33 cellular contexts compared by ENCODE assay signal in genomic region chr20:5447188-5447587, GRCh38.
"Had no signal": no experiment of that assay in that cellular context is flagged by ENCODE, and none has a peak within 500 bp of the region (broad histone marks: within the 10 kb centered on the region; RNA-seq: fewer than 3 reads in every experiment).

No MANE protein-coding gene starts in this region.

- H3K4me1 ChIP-seq: adrenal gland, ascending aorta, body of pancreas, breast epithelium had no signal

- H3K27ac ChIP-seq: adrenal gland, ascending aorta, body of pancreas, brain microvascular endothelial cell, breast epithelium, cardiac muscle cell had no signal

- DNase-seq: activated effector memory CD4-positive, alpha-beta T cell treated with anti-CD3 and anti-CD28 coated beads, Interleukin-2, amount 50 U/mL, for 16 hours; activated effector memory CD4-positive, alpha-beta T cell treated with Interleukin-2 at 50 U/mL for 16 hours; activated gamma-delta T cell; activated gamma-delta T cell treated with Interleukin-2 at 50 U/mL for 16 hours; activated naive CD4-positive, alpha-beta T cell; activated naive CD4-positive, alpha-beta T cell treated with anti-CD3 and anti-CD28 coated beads for 36 hours; activated naive CD4-positive, alpha-beta T cell treated with anti-CD3 and anti-CD28 coated beads, Interleukin-2, amount 10 ng/mL, durations not matched to agents 7 days and 5 days; activated naive CD4-positive, alpha-beta T cell treated with anti-CD3 and anti-CD28 coated beads, Interleukin-2, amount 50 U/mL, for 16 hours; activated naive CD4-positive, alpha-beta T cell treated with Interleukin-2 at 50 U/mL for 16 hours; activated naive CD8-positive, alpha-beta T cell treated with anti-CD3 and anti-CD28 coated beads for 36 hours; activated naive CD8-positive, alpha-beta T cell treated with anti-CD3 and anti-CD28 coated beads, Interleukin-2, amount 10 ng/mL, durations not matched to agents 7 days and 5 days; activated naive CD8-positive, alpha-beta T cell treated with anti-CD3 and anti-CD28 coated beads, Interleukin-2, amount 50 U/mL, for 24 hours; activated T-cell treated with anti-CD3 and anti-CD28 coated beads, Interleukin-2, amount 50 U/mL, for 24 hours; activated T-cell treated with anti-CD3 and anti-CD28 coated beads, Interleukin-2, amount 50 U/mL, for 4 hours; activated T-cell treated with anti-CD3 and anti-CD28 coated beads, Interleukin-2, amount 50 U/mL, for 48 hours; activated T-cell treated with anti-CD3 and anti-CD28 coated beads, Interleukin-2, amount 50 U/mL, for 72 hours; adrenal gland; amniotic stem cell; amygdala; anterior cingulate cortex; aorta; body of pancreas; brain microvascular endothelial cell; caudate nucleus; central memory CD4-positive, alpha-beta T cell; cerebellar nuclear complex had no signal

- H3K4me3 ChIP-seq: adrenal gland, ascending aorta, body of pancreas, breast epithelium, cardiac muscle cell had no signal

- H3K27me3 ChIP-seq: ascending aorta, body of pancreas, brain microvascular endothelial cell, breast epithelium, cardiac muscle cell had no signal

- H3K36me3 ChIP-seq: adrenal gland, ascending aorta, brain microvascular endothelial cell, breast epithelium, cardiac muscle cell had no signal

- FAIRE-seq: astrocyte, bronchial epithelial cell had no signal

- H3K9me3 ChIP-seq: adrenal gland, ascending aorta, body of pancreas, breast epithelium had no signal

- ATAC-seq: activated naive CD4-positive, alpha-beta T cell treated with anti-CD3 and anti-CD28 coated beads, Interleukin-2, amount 50 U/mL, for 72 hours; activated naive CD8-positive, alpha-beta T cell treated with anti-CD3 and anti-CD28 coated beads, Interleukin-2, amount 50 U/mL, for 24 hours; activated T-cell treated with anti-CD3 and anti-CD28 coated beads, Interleukin-2, amount 50 U/mL, for 4 hours; activated T-cell treated with anti-CD3 and anti-CD28 coated beads, Interleukin-2, amount 50 U/mL, for 72 hours; activated T-helper 17 cell treated with anti-CD3 and anti-CD28 coated beads, Interleukin-2, amount 50 U/mL, for 72 hours; body of pancreas had no signal
